ENCODE assay signal across 8 cellular contexts in genomic region chr2:9092383-9093282, GRCh38.
A peak's percentile ranks its signal among the peaks of the same experiment; 100 is the strongest.
DNase-seq lines count a peak whose midpoint lies in the region; ATAC-seq, FAIRE-seq and TF ChIP-seq lines count a peak whose summit lies in the region.
"Had no signal": no experiment of that assay in that cellular context is flagged by ENCODE, and none has a peak within 500 bp of the region (broad histone marks: within the 10 kb centered on the region; RNA-seq: fewer than 3 reads in every experiment).

No MANE protein-coding gene starts in this region.

- no peaks in the 10 kb centered on the region for H3K4me1 Mint-ChIP-seq in progenitor cell of endocrine pancreas (ENCODE audit: low read depth)

- no peak overlapping the region for H3K27ac Mint-ChIP-seq in progenitor cell of endocrine pancreas

- peak; percentile 75 to 92; a peak in 2 of 4 replicates for TF ChIP-seq EP300 in GM12878 (IDR thresholded peaks at IDR 0.05; ENCODE audit: borderline replicate concordance in 1 of 2, control insufficient read depth in 1 of 2, low read depth in 2 of 2, low read length in 2 of 2)

- no peaks in the 10 kb centered on the region for H3K36me3 Mint-ChIP-seq in progenitor cell of endocrine pancreas (ENCODE audit: insufficient read depth)

- peaks cover 14% of the 10 kb centered on the region for H3K4me1 ChIP-seq in GM12878 (ENCODE audit: control insufficient read depth, insufficient read depth, low read length)

- no peaks in the 10 kb centered on the region for H3K9me3 Mint-ChIP-seq in progenitor cell of endocrine pancreas (ENCODE audit: low read depth)

- DNase-seq in GM12878 (ENCODE audit: low read depth, low spot score) (peak; percentile 63), T-helper 1 cell (no peak), NCI-H2171 treated with DMSO at 0.1 percent for 48 hours (lab: John Stamatoyannopoulos, UW) (no peak), progenitor cell of endocrine pancreas (ENCODE audit: low spot score, unreplicated experiment) (no peak)
- DNase-seq: stimulated activated CD4-positive, alpha-beta T cell treated with anti-CD3 and anti-CD28 coated beads, Interleukin-12 subunit alpha, Interleukin-12 subunit beta, amount 100 ng/mL, for 4 hours had no signal

- ATAC-seq in GM18868 (IDR thresholded peaks at IDR 0.05; ENCODE audit: unreplicated experiment) (peak; percentile 92), GM21515 (IDR thresholded peaks at IDR 0.05; ENCODE audit: unreplicated experiment) (peak; percentile 94), HG03103 (IDR thresholded peaks at IDR 0.05; ENCODE audit: low read depth, unreplicated experiment) (peak; percentile 94), GM12878 (peak; percentile 92)

- no TSS peak for BruUV-seq in GM12878 (replicated peaks; lab: Mats Ljungman, UMichigan)

- H3K79me2 ChIP-seq in GM12878 (ENCODE audit: control insufficient read depth, insufficient read depth, low read length), result no peaks in the 10 kb centered on the region

- no peak overlapping the region for H3K4me3 Mint-ChIP-seq in progenitor cell of endocrine pancreas (ENCODE audit: low read depth)

- H4K20me1 ChIP-seq in GM12878 (ENCODE audit: control insufficient read depth, insufficient read depth), result no peaks in the 10 kb centered on the region

- no peaks in the 10 kb centered on the region for H3K9me3 ChIP-seq in GM12878 (replicated peaks; ENCODE audit: control insufficient read depth, insufficient read depth, low read length)

- peak overlapping the region; percentile 57 for H3K27ac ChIP-seq in GM12878 (ENCODE audit: control insufficient read depth, insufficient read depth)

- peak; percentile 97 for FAIRE-seq in GM12878 (lab: Jason Lieb, UNC)

- CTCF ChIA-PET in GM12878 (lab: Yijun Ruan, JAX), result interaction anchor here (0.5 to 3.0 kb wide), 19 partner anchors 8 to 891 kb away, joined by 3 to 28 read pairs (median 4); no protein-coding TSS in a partner anchor

- TF ChIP-seq CTCF in GM12878 (IDR thresholded peaks at IDR 0.05 in 2 of 3, conservative IDR thresholded peaks at IDR 0.05 in 1 of 3; ENCODE audit: control insufficient read depth in 2 of 3, extremely low read depth in 1 of 3, insufficient read depth in 1 of 3, low read depth in 3 of 3, low read length in 3 of 3) (no peak), progenitor cell of endocrine pancreas (IDR thresholded peaks at IDR 0.05; ENCODE audit: unreplicated experiment) (no peak)

- POLR2A ChIA-PET in GM12878 (lab: Charles Lee), result interaction anchor here (0.7 to 2.4 kb wide), 7 partner anchors 8 to 250 kb away, joined by 3 to 10 read pairs (median 6); partner anchors contain the start of gene MBOAT2

- peak overlapping the region; percentile 62 for H3K4me2 ChIP-seq in GM12878 (ENCODE audit: control insufficient read depth, insufficient read depth)

- H2AFZ ChIP-seq in GM12878 (ENCODE audit: control insufficient read depth, low read depth, low read length), result no peak overlapping the region

- no peaks in the 10 kb centered on the region for H3K36me3 ChIP-seq in GM12878 (ENCODE audit: control insufficient read depth in 2 of 2, insufficient read depth in 2 of 2, low read length in 1 of 2)

- SMC1A ChIA-PET in GM12878 (lab: Charles Lee; ENCODE audit: uncharacterized antibody, unreplicated experiment), result interaction anchor here (0.6 to 4.3 kb wide), 31 partner anchors 8 to 399 kb away, joined by 3 to 36 read pairs (median 4); partner anchors contain the start of gene KIDINS220

- H3K27me3 ChIP-seq in GM12878 (replicated peaks in 1 of 2; ENCODE audit: control insufficient read depth in 2 of 2, insufficient read depth in 2 of 2, low read length in 1 of 2), result no peaks in the 10 kb centered on the region

- peaks cover 13% of the 10 kb centered on the region for H3K27me3 Mint-ChIP-seq in progenitor cell of endocrine pancreas

- intact Hi-C loops in GM12878 (cut with micrococcal nuclease; ENCODE audit: unreplicated experiment), result loop anchor here (2.0 to 5.0 kb wide), 3 partner anchors 40 to 105 kb away; partner anchors contain the start of gene MBOAT2

- under 1% methylated on average over 7 of the region's 7 CpGs for WGBS in GM12878 (ENCODE audit: insufficient coverage, insufficient replicate concordance, low lambda C conversion rate, missing lambda C conversion rate)

- TF ChIP-seq RAD21 in GM12878 (IDR thresholded peaks at IDR 0.05; ENCODE audit: insufficient read depth, low read depth, low read length), result no peak

- no peak for TF ChIP-seq POLR2A in GM12878 (IDR thresholded peaks at IDR 0.05; ENCODE audit: low read depth, low read length)

- RAD21 ChIA-PET in GM12878 (lab: Charles Lee; ENCODE audit: unreplicated experiment), result interaction anchor here (0.7 to 3.0 kb wide), 33 partner anchors 8 to 573 kb away, joined by 3 to 52 read pairs (median 4); partner anchors contain the start of genes ID2 and MBOAT2

- in situ Hi-C loops in GM12878 (cut with MboI), result no loop called here

- H3K4me3 ChIP-seq in GM12878, result peak overlapping the region; percentile 44; the same call in 1 of the 2 replicates

- peak overlapping the region; percentile 51; the same call in 1 of the 2 replicates for H3K9ac ChIP-seq in GM12878 (ENCODE audit: control insufficient read depth, insufficient read depth, low read length)

TF ChIP-seq in GM12878, 131 proteins besides CTCF, POLR2A, EP300 and RAD21 (continues in another document):
- TF ChIP-seq ASH2L (IDR thresholded peaks at IDR 0.05; ENCODE audit: borderline replicate concordance, low read depth) (no peak), ZBTB40 (IDR thresholded peaks at IDR 0.05; ENCODE audit: borderline replicate concordance) (no peak), POU2F2 (IDR thresholded peaks at IDR 0.05; ENCODE audit: borderline replicate concordance, low read depth, low read length) (no peak), TCF12 (IDR thresholded peaks at IDR 0.05; ENCODE audit: low read depth, low read length) (no peak), ZBTB11 (CRISPR knock-in tag; IDR thresholded peaks at IDR 0.05) (no peak), HDAC2 (IDR thresholded peaks at IDR 0.05) (no peak), HDGF (IDR thresholded peaks at IDR 0.05) (no peak), SMC3 (IDR thresholded peaks at IDR 0.05; ENCODE audit: borderline replicate concordance, low read length) (no peak), FOXK2 (IDR thresholded peaks at IDR 0.05) (no peak), USF2 (IDR thresholded peaks at IDR 0.05; ENCODE audit: borderline replicate concordance, low read depth, low read length) (no peak), GATAD2B (conservative IDR thresholded peaks at IDR 0.05; ENCODE audit: low read depth) (peak; percentile 76)
